ENCODE assay signal across 8 cellular contexts in genomic region chr6:144343736-144344428, GRCh38. TPM values are rescaled to one million over a fixed set of nuclear protein-coding genes. Genes with fewer than 3 reads are reported as not detected.
A peak's percentile ranks its signal among the peaks of the same experiment; 100 is the strongest.
DNase-seq lines count a peak whose midpoint lies in the region; ATAC-seq and TF ChIP-seq lines count a peak whose summit lies in the region.

No MANE protein-coding gene starts in this region.

- peak overlapping the region; percentile 93 for H3K27ac Mint-ChIP-seq in activated CD4-positive, alpha-beta T cell treated with anti-CD3 and anti-CD28 coated beads, Interleukin-2, amount 10 ng/mL, durations not matched to agents 7 days and 5 days

- ATAC-seq in HG02981 (IDR thresholded peaks at IDR 0.05; ENCODE audit: unreplicated experiment): peak; percentile 40

- peaks cover 27% of the 10 kb centered on the region for H3K36me3 Mint-ChIP-seq in activated CD4-positive, alpha-beta T cell treated with anti-CD3 and anti-CD28 coated beads, Interleukin-2, amount 10 ng/mL, durations not matched to agents 7 days and 5 days (ENCODE audit: low read depth)

- no peaks in the 10 kb centered on the region for H3K27me3 Mint-ChIP-seq in activated CD4-positive, alpha-beta T cell treated with anti-CD3 and anti-CD28 coated beads, Interleukin-2, amount 10 ng/mL, durations not matched to agents 7 days and 5 days

- intact Hi-C loops in spleen (cut with DNase I; ENCODE audit: low total_unique reads): no loop called here
- intact Hi-C loops in ascending aorta (cut with DNase I): no loop called here

- H3K27me3 ChIP-seq in spleen (replicated peaks in 1 of 7) (no peaks in the 10 kb centered on the region), ascending aorta (no peaks in the 10 kb centered on the region)

- H3K9me3 Mint-ChIP-seq in activated CD4-positive, alpha-beta T cell treated with anti-CD3 and anti-CD28 coated beads, Interleukin-2, amount 10 ng/mL, durations not matched to agents 7 days and 5 days: peaks cover 4% of the 10 kb centered on the region

- peak; percentile 63 for DNase-seq in activated CD4-positive, alpha-beta T cell treated with anti-CD3 and anti-CD28 coated beads, Interleukin-2, amount 10 ng/mL, durations not matched to agents 7 days and 5 days
- no peak for DNase-seq in activated CD4-positive, alpha-beta T cell treated with anti-CD3 and anti-CD28 coated beads for 48 hours
- DNase-seq in epithelial cell of esophagus (ENCODE audit: low read depth) (peak; percentile 72), spleen (peak; percentile 80), NCI-H446 treated with DMSO at 0.1 percent for 48 hours (lab: John Stamatoyannopoulos, UW) (no peak), ascending aorta (ENCODE audit: low spot score in 2 of 2) (no peak)

- POLR2A ChIA-PET in activated CD4-positive, alpha-beta T cell treated with anti-CD3 and anti-CD28 coated beads, Interleukin-2, amount 10 ng/mL, durations not matched to agents 7 days and 5 days (lab: Charles Lee): no interaction called here

- H3K4me3 ChIP-seq in epithelial cell of esophagus (ENCODE audit: low read length): no peak overlapping the region
- peak overlapping the region; percentile 17 to 73 (median 44) for H3K4me3 ChIP-seq in spleen
- H3K4me3 ChIP-seq in ascending aorta: peak overlapping the region in 1 of 2 donors; percentile 29

- TF ChIP-seq POLR2A in Raji (IDR thresholded peaks at IDR 0.05; ENCODE audit: insufficient read depth, low read depth, low read length) (peak; percentile 42; the same call in 1 of the 2 replicates), spleen (IDR thresholded peaks at IDR 0.05) (peak in 1 of 3 donors; percentile 4)

- H3K27ac ChIP-seq in spleen (peak overlapping the region; percentile 80 to 89 (median 87)), ascending aorta (peak overlapping the region in 1 of 2 donors; percentile 42)

- H3K4me1 ChIP-seq in spleen: peaks cover 47 to 100% (median 97%) of the 10 kb centered on the region in 6 donors
- peaks cover 6 to 34% of the 10 kb centered on the region in 2 donors for H3K4me1 ChIP-seq in ascending aorta

- peaks cover 64% of the 10 kb centered on the region for H3K4me1 Mint-ChIP-seq in activated CD4-positive, alpha-beta T cell treated with anti-CD3 and anti-CD28 coated beads, Interleukin-2, amount 10 ng/mL, durations not matched to agents 7 days and 5 days

- WGBS in spleen, 5 donors: 13 to 20% (median 14%) methylated on average over 10 of the region's 10 CpGs

- H3K4me3 Mint-ChIP-seq in activated CD4-positive, alpha-beta T cell treated with anti-CD3 and anti-CD28 coated beads, Interleukin-2, amount 10 ng/mL, durations not matched to agents 7 days and 5 days: peak overlapping the region; percentile 87

- H3K9me3 ChIP-seq in spleen: no peaks in the 10 kb centered on the region
- H3K9me3 ChIP-seq in ascending aorta: no peaks in the 10 kb centered on the region

- peaks cover 0 to 7% (median 0%) of the 10 kb centered on the region in 6 donors for H3K36me3 ChIP-seq in spleen
- H3K36me3 ChIP-seq in ascending aorta: no peaks in the 10 kb centered on the region

- TF ChIP-seq CTCF in epithelial cell of esophagus (IDR thresholded peaks at IDR 0.05; ENCODE audit: insufficient read depth, low read depth, low read length, missing control alignments) (no peak), spleen (IDR thresholded peaks at IDR 0.05 in 8 of 11, conservative IDR thresholded peaks at IDR 0.05 in 3 of 11) (no peak), ascending aorta (IDR thresholded peaks at IDR 0.05) (no peak)

- CTCF ChIA-PET in activated CD4-positive, alpha-beta T cell treated with anti-CD3 and anti-CD28 coated beads, Interleukin-2, amount 10 ng/mL, durations not matched to agents 7 days and 5 days (lab: Charles Lee): interaction anchor here (1.4 to 2.6 kb wide), 2 partner anchors 39 to 127 kb away, joined by 3 to 8 read pairs; no protein-coding TSS in a partner anchor

RNA-seq across cellular contexts. Expression of gene UTRN, which starts 58.7 kb away (rescaled TPM):
- total RNA-seq in activated CD4-positive, alpha-beta T cell treated with anti-CD3 and anti-CD28 coated beads, Interleukin-2, amount 10 ng/mL, durations not matched to agents 7 days and 5 days: 100 to 1,000 TPM; 134 to 143 TPM
- total RNA-seq in spleen (100 to 1,000 TPM; 273 to 539 (median 391) TPM), ascending aorta (69.9 TPM)
- 10 to 100 TPM; 15.4 to 29.1 (median 16.7) TPM for polyA plus RNA-seq in spleen

Comparison
In these comparisons a context has a peak if more than half of its experiments do, and no peak if none do; other contexts are left out.
1. DNase-seq: peak in activated CD4-positive, alpha-beta T cell treated with anti-CD3 and anti-CD28 coated beads, Interleukin-2, amount 10 ng/mL, durations not matched to agents 7 days and 5 days (single experiment), epithelial cell of esophagus (single experiment) and spleen (single experiment); none in activated CD4-positive, alpha-beta T cell treated with anti-CD3 and anti-CD28 coated beads for 48 hours (single experiment), NCI-H446 treated with DMSO at 0.1 percent for 48 hours (single experiment) and ascending aorta (0 of 2).